ENCODE assay signal across 18 cellular contexts in the genomic region with DNA sequence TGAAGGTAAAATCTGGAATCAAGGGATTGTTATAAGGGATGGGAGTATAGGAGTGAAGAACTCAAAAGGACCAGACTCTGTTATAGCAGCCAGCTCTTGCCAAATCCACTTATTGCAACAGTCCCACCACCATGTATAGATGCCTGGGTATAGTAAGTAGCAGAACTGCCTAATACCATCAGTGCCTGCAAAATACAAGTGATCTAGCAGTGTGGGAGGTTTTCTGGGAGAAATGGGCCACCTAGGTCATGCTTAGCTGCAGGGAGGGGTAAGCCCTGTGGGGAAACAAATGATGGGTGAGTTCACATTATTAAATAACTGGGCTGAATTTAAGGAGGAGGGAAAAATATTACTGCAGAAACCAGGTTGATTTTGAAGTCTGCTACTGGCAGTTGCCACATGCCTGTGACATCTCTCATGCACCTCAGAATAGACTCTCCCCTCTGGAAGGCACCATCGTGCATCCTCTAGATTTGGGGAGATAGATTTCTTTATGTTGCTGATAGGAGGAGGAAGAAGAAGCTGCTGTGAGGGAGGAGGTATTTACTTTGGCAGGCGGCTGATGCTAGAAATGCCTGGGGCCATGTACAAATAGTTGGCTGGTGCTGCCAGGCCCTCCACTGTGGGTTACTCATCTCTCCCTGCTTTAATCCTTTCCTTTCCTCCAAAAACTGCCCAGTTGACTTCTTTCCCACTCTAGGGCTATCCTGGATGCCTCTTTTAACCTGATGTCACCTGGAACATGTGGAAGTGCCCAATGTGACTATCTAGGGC. TPM values are rescaled to one million over a fixed set of nuclear protein-coding genes. Genes with fewer than 3 reads are reported as not detected.
DNase-seq lines count a peak whose midpoint lies in the region; TF ChIP-seq lines count a peak whose summit lies in the region.
"Had no signal": no experiment of that assay in that cellular context is flagged by ENCODE, and none has a peak within 500 bp of the region (broad histone marks: within the 10 kb centered on the region; RNA-seq: fewer than 3 reads in every experiment).

No MANE protein-coding gene starts in this region.

- CTCF ChIA-PET in HEK293 (lab: Yijun Ruan, JAX), result interaction anchor here (0.6 to 0.8 kb wide), 2 partner anchors 28 to 97 kb away, joined by 3 to 5 read pairs; a partner anchor contains a TSS

- DNase-seq in BE2C (peak; percentile 32), RPMI7951 (ENCODE audit: low read depth) (peak; percentile 92), fibroblast of the conjunctiva (ENCODE audit: low read depth) (peak; percentile 47), RPMI8226 (no peak), substantia nigra (lab: John Stamatoyannopoulos, UW) (no peak), DMS114 treated with DMSO at 0.1 percent for 48 hours (lab: John Stamatoyannopoulos, UW; ENCODE audit: unreplicated experiment) (no peak), GF-D8 (lab: John Stamatoyannopoulos, UW) (no peak)
- DNase-seq: activated CD4-positive, alpha-beta T cell treated with anti-CD3 and anti-CD28 coated beads for 4 hours; activated CD8-positive, alpha-beta memory T cell treated with anti-CD3 and anti-CD28 coated beads, Interleukin-2, amount 50 U/mL, for 4 hours; CD4-positive, CD25-positive, alpha-beta regulatory T cell; head of caudate nucleus; NCI-H2107; NCI-H82; psoas muscle; spleen; T-helper 2 cell; transverse colon had no signal

- H3K4me3 ChIP-seq in BE2C (ENCODE audit: low read depth, low read length) (no peak overlapping the region), HEK293 (ENCODE audit: low read depth, low read length) (no peak overlapping the region)
- H3K4me3 ChIP-seq: psoas muscle, spleen, transverse colon had no signal

- no peak overlapping the region for H3K27ac ChIP-seq in HEK293 (ENCODE audit: extremely low read depth, low read depth, low read length)
- no peak overlapping the region for H3K27ac ChIP-seq in substantia nigra (ENCODE audit: low read depth, low read length, poor library complexity, severe bottlenecking)
- H3K27ac ChIP-seq: psoas muscle, spleen, transverse colon had no signal

- TF ChIP-seq CTCF in BE2C (IDR thresholded peaks at IDR 0.05; ENCODE audit: low read depth, low read length) (no peak), HEK293 (tag by site-specific recombination; IDR thresholded peaks at IDR 0.05) (no peak)

- H3K9me3 ChIP-seq in BE2C, result no peaks in the 10 kb centered on the region
- no peaks in the 10 kb centered on the region for H3K9me3 ChIP-seq in HEK293 (ENCODE audit: control insufficient read depth, insufficient read depth, low read depth, low read length)
- H3K9me3 ChIP-seq: psoas muscle, spleen, transverse colon had no signal

- POLR2A ChIA-PET in HEK293 (lab: Yijun Ruan, JAX), result no interaction called here

- no peaks in the 10 kb centered on the region for H3K27me3 ChIP-seq in BE2C

- peaks cover 12% of the 10 kb centered on the region for H3K4me1 ChIP-seq in BE2C
- H3K4me1 ChIP-seq in HEK293 (ENCODE audit: control insufficient read depth, insufficient read depth, low read length), result peaks cover 2% of the 10 kb centered on the region; the same call in 1 of the 2 replicates
- H3K4me1 ChIP-seq: psoas muscle, transverse colon had no signal

- H3K36me3 ChIP-seq in BE2C, result no peaks in the 10 kb centered on the region
- no peaks in the 10 kb centered on the region for H3K36me3 ChIP-seq in HEK293 (ENCODE audit: control insufficient read depth in 2 of 2, insufficient read depth in 1 of 2, low read length in 2 of 2)
- H3K36me3 ChIP-seq: spleen, transverse colon had no signal

TF ChIP-seq in HEK293, 187 proteins besides CTCF, POLR2A, EP300 and RAD21:
- TF ChIP-seq, protein P1, sequence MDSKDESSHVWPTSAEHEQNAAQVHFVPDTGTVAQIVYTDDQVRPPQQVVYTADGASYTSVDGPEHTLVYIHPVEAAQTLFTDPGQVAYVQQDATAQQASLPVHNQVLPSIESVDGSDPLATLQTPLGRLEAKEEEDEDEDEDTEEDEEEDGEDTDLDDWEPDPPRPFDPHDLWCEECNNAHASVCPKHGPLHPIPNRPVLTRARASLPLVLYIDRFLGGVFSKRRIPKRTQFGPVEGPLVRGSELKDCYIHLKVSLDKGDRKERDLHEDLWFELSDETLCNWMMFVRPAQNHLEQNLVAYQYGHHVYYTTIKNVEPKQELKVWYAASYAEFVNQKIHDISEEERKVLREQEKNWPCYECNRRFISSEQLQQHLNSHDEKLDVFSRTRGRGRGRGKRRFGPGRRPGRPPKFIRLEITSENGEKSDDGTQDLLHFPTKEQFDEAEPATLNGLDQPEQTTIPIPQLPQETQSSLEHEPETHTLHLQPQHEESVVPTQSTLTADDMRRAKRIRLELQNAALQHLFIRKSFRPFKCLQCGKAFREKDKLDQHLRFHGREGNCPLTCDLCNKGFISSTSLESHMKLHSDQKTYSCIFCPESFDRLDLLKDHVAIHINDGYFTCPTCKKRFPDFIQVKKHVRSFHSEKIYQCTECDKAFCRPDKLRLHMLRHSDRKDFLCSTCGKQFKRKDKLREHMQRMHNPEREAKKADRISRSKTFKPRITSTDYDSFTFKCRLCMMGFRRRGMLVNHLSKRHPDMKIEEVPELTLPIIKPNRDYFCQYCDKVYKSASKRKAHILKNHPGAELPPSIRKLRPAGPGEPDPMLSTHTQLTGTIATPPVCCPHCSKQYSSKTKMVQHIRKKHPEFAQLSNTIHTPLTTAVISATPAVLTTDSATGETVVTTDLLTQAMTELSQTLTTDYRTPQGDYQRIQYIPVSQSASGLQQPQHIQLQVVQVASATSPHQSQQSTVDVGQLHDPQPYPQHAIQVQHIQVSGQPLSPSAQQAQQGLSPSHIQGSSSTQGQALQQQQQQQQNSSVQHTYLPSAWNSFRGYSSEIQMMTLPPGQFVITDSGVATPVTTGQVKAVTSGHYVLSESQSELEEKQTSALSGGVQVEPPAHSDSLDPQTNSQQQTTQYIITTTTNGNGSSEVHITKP (tag by site-specific recombination; IDR thresholded peaks at IDR 0.05), result peak; percentile 86
- TF ChIP-seq ZFP37 (tag by site-specific recombination; IDR thresholded peaks at IDR 0.05) (peak; percentile 42; the same call in 1 of the 2 replicates), WT1 (tag by site-specific recombination; IDR thresholded peaks at IDR 0.05) (peak; percentile 92), GLIS1 (tag by site-specific recombination; IDR thresholded peaks at IDR 0.05) (0 out of 2 replicates have a peak, but pooled peaks have one; percentile 25)
- TF ChIP-seq, protein P2, sequence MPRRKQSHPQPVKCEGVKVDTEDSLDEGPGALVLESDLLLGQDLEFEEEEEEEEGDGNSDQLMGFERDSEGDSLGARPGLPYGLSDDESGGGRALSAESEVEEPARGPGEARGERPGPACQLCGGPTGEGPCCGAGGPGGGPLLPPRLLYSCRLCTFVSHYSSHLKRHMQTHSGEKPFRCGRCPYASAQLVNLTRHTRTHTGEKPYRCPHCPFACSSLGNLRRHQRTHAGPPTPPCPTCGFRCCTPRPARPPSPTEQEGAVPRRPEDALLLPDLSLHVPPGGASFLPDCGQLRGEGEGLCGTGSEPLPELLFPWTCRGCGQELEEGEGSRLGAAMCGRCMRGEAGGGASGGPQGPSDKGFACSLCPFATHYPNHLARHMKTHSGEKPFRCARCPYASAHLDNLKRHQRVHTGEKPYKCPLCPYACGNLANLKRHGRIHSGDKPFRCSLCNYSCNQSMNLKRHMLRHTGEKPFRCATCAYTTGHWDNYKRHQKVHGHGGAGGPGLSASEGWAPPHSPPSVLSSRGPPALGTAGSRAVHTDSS (tag by site-specific recombination; IDR thresholded peaks at IDR 0.05), result peak; percentile 69
- TF ChIP-seq, protein P3, sequence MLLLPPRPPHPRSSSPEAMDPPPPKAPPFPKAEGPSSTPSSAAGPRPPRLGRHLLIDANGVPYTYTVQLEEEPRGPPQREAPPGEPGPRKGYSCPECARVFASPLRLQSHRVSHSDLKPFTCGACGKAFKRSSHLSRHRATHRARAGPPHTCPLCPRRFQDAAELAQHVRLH (tag by site-specific recombination; IDR thresholded peaks at IDR 0.05), result no peak

RNA-seq across cellular contexts. Expression of a gene that starts 27.5 kb away (rescaled TPM):
- 4.4 TPM for polyA plus RNA-seq in BE2C (2012; ENCODE audit: insufficient read depth, insufficient read length, low read depth)
- total RNA-seq in RPMI7951 (2014; rRNA removed; shearing (Covaris generic)), result 5.2 TPM in 2 replicates
- polyA plus RNA-seq: CD4-positive, CD25-positive, alpha-beta regulatory T cell had no signal

Comparison
In these comparisons a context has a peak if more than half of its experiments do, and no peak if none do; other contexts are left out.
1. DNase-seq: peak in BE2C (single experiment), RPMI7951 (single experiment) and fibroblast of the conjunctiva (single experiment); none in RPMI8226 (single experiment), substantia nigra (0 of 49), DMS114 treated with DMSO at 0.1 percent for 48 hours (single experiment) and GF-D8 (single experiment).